1 cellular context compared by ENCODE assay signal in genomic region chr19:2475018-2475701, GRCh38.
TF ChIP-seq lines count a peak whose summit lies in the region.

No MANE protein-coding gene starts in this region.

TF ChIP-seq in HepG2, 621 proteins besides CTCF, POLR2A, EP300 and RAD21 (continued from another document and continues in another):
- TF ChIP-seq ZNF484 (CRISPR knock-in tag; IDR thresholded peaks at IDR 0.05; ENCODE audit: borderline replicate concordance, low read depth) (no peak), MXD4 (CRISPR knock-in tag; IDR thresholded peaks at IDR 0.05) (0 out of 2 replicates have a peak, but pooled peaks have one; percentile 18), ZFP82 (CRISPR knock-in tag; IDR thresholded peaks at IDR 0.05; ENCODE audit: borderline replicate concordance) (0 out of 2 replicates have a peak, but pooled peaks have one; percentile 82), ZNF75D (CRISPR knock-in tag; IDR thresholded peaks at IDR 0.05; ENCODE audit: borderline replicate concordance) (no peak), NFE2 (CRISPR knock-in tag; IDR thresholded peaks at IDR 0.05) (no peak), PAX8 (CRISPR knock-in tag; IDR thresholded peaks at IDR 0.05; ENCODE audit: borderline replicate concordance) (no peak), CREM (IDR thresholded peaks at IDR 0.05) (no peak), CREM (CRISPR knock-in tag; IDR thresholded peaks at IDR 0.05) (no peak), DMAP1 (CRISPR knock-in tag; IDR thresholded peaks at IDR 0.05) (0 out of 2 replicates have a peak, but pooled peaks have one; percentile 11), ZC3H4 (CRISPR knock-in tag; IDR thresholded peaks at IDR 0.05; ENCODE audit: borderline replicate concordance) (no peak), ZNF570 (CRISPR knock-in tag; IDR thresholded peaks at IDR 0.05; ENCODE audit: borderline replicate concordance) (no peak), MAFK (conservative IDR thresholded peaks at IDR 0.05 in 1 of 2, IDR thresholded peaks at IDR 0.05 in 1 of 2; ENCODE audit: low read length in 2 of 2) (no peak), XBP1 (CRISPR knock-in tag; IDR thresholded peaks at IDR 0.05) (no peak), SRSF9 (IDR thresholded peaks at IDR 0.05; ENCODE audit: borderline replicate concordance, insufficient read depth, low read depth, low read length, poor library complexity, severe bottlenecking) (no peak), CENPT (CRISPR knock-in tag; IDR thresholded peaks at IDR 0.05; ENCODE audit: low read depth) (0 out of 2 replicates have a peak, but pooled peaks have one; percentile 16), ZNF563 (CRISPR knock-in tag; IDR thresholded peaks at IDR 0.05) (peak; percentile 19; the same call in 1 of the 2 replicates), YY1 (IDR thresholded peaks at IDR 0.05; ENCODE audit: insufficient read depth, insufficient replicate concordance, low read depth, low read length) (no peak), PRMT3 (CRISPR knock-in tag; IDR thresholded peaks at IDR 0.05; ENCODE audit: borderline replicate concordance, low read depth) (no peak), TBX3 (IDR thresholded peaks at IDR 0.05; ENCODE audit: borderline replicate concordance) (no peak), KAT2B (IDR thresholded peaks at IDR 0.05; ENCODE audit: borderline replicate concordance, low read depth, low read length) (no peak), ZNF672 (CRISPR knock-in tag; IDR thresholded peaks at IDR 0.05) (0 out of 2 replicates have a peak, but pooled peaks have one; percentile 5), HMGA1 (CRISPR knock-in tag; conservative IDR thresholded peaks at IDR 0.05) (no peak), HNRNPLL (IDR thresholded peaks at IDR 0.05; ENCODE audit: low read depth, low read length, poor library complexity, severe bottlenecking) (no peak), SP1 (IDR thresholded peaks at IDR 0.05) (no peak), SP1 (CRISPR knock-in tag; IDR thresholded peaks at IDR 0.05) (no peak), HHEX (CRISPR knock-in tag; IDR thresholded peaks at IDR 0.05) (no peak), ZNF788 (CRISPR knock-in tag; IDR thresholded peaks at IDR 0.05; ENCODE audit: borderline replicate concordance) (no peak), STAG1 (CRISPR knock-in tag; IDR thresholded peaks at IDR 0.05) (no peak), ZNF761 (CRISPR knock-in tag; conservative IDR thresholded peaks at IDR 0.05) (no peak), ARNT (IDR thresholded peaks at IDR 0.05) (no peak), CBX2 (IDR thresholded peaks at IDR 0.05; ENCODE audit: low read depth, low read length) (no peak), CBX2 (CRISPR knock-in tag; IDR thresholded peaks at IDR 0.05; ENCODE audit: low read depth) (no peak), ZNF670 (CRISPR knock-in tag; IDR thresholded peaks at IDR 0.05; ENCODE audit: borderline replicate concordance) (no peak; the same call in 1 of the 2 replicates), BATF2 (CRISPR knock-in tag; IDR thresholded peaks at IDR 0.05) (0 out of 2 replicates have a peak, but pooled peaks have one; percentile 49), WIZ (CRISPR knock-in tag; IDR thresholded peaks at IDR 0.05) (no peak), ZNF619 (CRISPR knock-in tag; IDR thresholded peaks at IDR 0.05) (no peak), PAXIP1 (CRISPR knock-in tag; conservative IDR thresholded peaks at IDR 0.05) (no peak; the same call in 1 of the 2 replicates), ZNF124 (CRISPR knock-in tag; IDR thresholded peaks at IDR 0.05) (0 out of 2 replicates have a peak, but pooled peaks have one; percentile 3), MAFG (CRISPR knock-in tag; IDR thresholded peaks at IDR 0.05) (no peak), ISL2 (CRISPR knock-in tag; IDR thresholded peaks at IDR 0.05) (0 out of 2 replicates have a peak, but pooled peaks have one; percentile 29), ZBTB38 (CRISPR knock-in tag; IDR thresholded peaks at IDR 0.05) (no peak), ZNF263 (CRISPR knock-in tag; IDR thresholded peaks at IDR 0.05) (no peak), ZNF496 (CRISPR knock-in tag; IDR thresholded peaks at IDR 0.05; ENCODE audit: insufficient replicate concordance) (no peak), ZNF326 (CRISPR knock-in tag; IDR thresholded peaks at IDR 0.05; ENCODE audit: borderline replicate concordance) (no peak), SYNCRIP (IDR thresholded peaks at IDR 0.05; ENCODE audit: insufficient read depth, low read depth, low read length) (no peak), ZNF10 (CRISPR knock-in tag; IDR thresholded peaks at IDR 0.05; ENCODE audit: borderline replicate concordance, low read depth) (no peak), RAD51 (IDR thresholded peaks at IDR 0.05; ENCODE audit: borderline replicate concordance) (no peak), ZNF569 (CRISPR knock-in tag; IDR thresholded peaks at IDR 0.05; ENCODE audit: borderline replicate concordance) (no peak), TP53 (CRISPR knock-in tag; conservative IDR thresholded peaks at IDR 0.05) (no peak), GTF3A (CRISPR knock-in tag; conservative IDR thresholded peaks at IDR 0.05) (no peak), HNF4G (IDR thresholded peaks at IDR 0.05; ENCODE audit: borderline replicate concordance, low read depth, low read length) (no peak), HNF4G (CRISPR knock-in tag; IDR thresholded peaks at IDR 0.05; ENCODE audit: borderline replicate concordance, low read depth) (no peak), POGK (CRISPR knock-in tag; conservative IDR thresholded peaks at IDR 0.05) (0 out of 2 replicates have a peak, but pooled peaks have one; percentile 4), POLR2AphosphoS2 (IDR thresholded peaks at IDR 0.05; ENCODE audit: low read depth, low read length) (no peak), PATZ1 (CRISPR knock-in tag; IDR thresholded peaks at IDR 0.05) (no peak), RBAK (CRISPR knock-in tag; IDR thresholded peaks at IDR 0.05) (no peak), SALL1 (CRISPR knock-in tag; IDR thresholded peaks at IDR 0.05) (no peak; the same call in 1 of the 2 replicates), ATF1 (CRISPR knock-in tag; IDR thresholded peaks at IDR 0.05) (no peak), ZNF24 (IDR thresholded peaks at IDR 0.05) (no peak), TGIF2 (CRISPR knock-in tag; IDR thresholded peaks at IDR 0.05) (no peak), TOPORS (CRISPR knock-in tag; IDR thresholded peaks at IDR 0.05) (no peak), ZNF747 (CRISPR knock-in tag; IDR thresholded peaks at IDR 0.05; ENCODE audit: borderline replicate concordance) (no peak), ZNF879 (CRISPR knock-in tag; IDR thresholded peaks at IDR 0.05) (no peak), SSRP1 (CRISPR knock-in tag; IDR thresholded peaks at IDR 0.05) (no peak), NPAS2 (CRISPR knock-in tag; IDR thresholded peaks at IDR 0.05; ENCODE audit: borderline replicate concordance) (no peak), ZFP91 (CRISPR knock-in tag; IDR thresholded peaks at IDR 0.05; ENCODE audit: borderline replicate concordance) (0 out of 2 replicates have a peak, but pooled peaks have one; percentile 30), KDM5A (IDR thresholded peaks at IDR 0.05; ENCODE audit: borderline replicate concordance, low read length) (no peak), USF2 (IDR thresholded peaks at IDR 0.05; ENCODE audit: low read depth, low read length) (no peak), USF2 (CRISPR knock-in tag; IDR thresholded peaks at IDR 0.05; ENCODE audit: borderline replicate concordance) (no peak), ATF7 (IDR thresholded peaks at IDR 0.05) (no peak), ATF7 (CRISPR knock-in tag; IDR thresholded peaks at IDR 0.05) (peak; percentile 46; the same call in 1 of the 2 replicates), EEA1 (CRISPR knock-in tag; IDR thresholded peaks at IDR 0.05; ENCODE audit: borderline replicate concordance) (0 out of 2 replicates have a peak, but pooled peaks have one; percentile 20), SRSF4 (IDR thresholded peaks at IDR 0.05; ENCODE audit: low read depth, low read length, poor library complexity, severe bottlenecking) (no peak), ZNF773 (CRISPR knock-in tag; IDR thresholded peaks at IDR 0.05; ENCODE audit: borderline replicate concordance) (peak; percentile 53; the same call in 1 of the 2 replicates), CREBL2 (CRISPR knock-in tag; IDR thresholded peaks at IDR 0.05; ENCODE audit: borderline replicate concordance) (no peak)
